Comparison of ENCODE assay signal across 1 cellular context in the genomic region with DNA sequence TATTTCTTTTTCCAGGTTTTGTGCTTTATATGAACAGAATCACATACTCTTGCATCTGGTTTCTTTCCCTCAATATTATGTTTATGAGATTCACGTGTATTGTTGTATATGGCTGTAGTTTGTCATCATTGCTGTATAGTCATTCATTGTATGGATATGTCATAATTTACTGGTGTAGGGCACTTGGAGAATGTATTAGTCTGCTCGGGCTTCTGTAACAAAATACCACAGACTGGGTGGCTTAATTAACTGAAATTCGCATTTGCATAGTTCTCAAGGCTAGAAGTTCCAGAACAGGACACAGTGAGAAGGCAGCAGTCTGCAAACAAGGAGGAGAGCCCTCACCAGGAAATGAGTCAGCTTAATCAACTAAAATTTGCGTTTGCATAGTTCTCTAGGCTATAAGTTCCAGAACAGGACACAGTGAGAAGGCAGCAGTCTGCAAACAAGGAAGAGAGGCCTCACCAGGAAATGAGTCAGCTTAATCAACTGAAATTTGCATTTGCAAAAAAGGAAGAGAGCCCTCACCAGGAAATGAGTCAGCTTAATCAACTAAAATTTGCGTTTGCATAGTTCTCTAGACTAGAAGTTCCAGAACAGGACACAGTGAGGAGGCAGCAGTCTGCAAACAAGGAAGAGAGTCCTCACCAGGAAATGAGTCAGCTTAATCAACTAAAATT.
TF ChIP-seq lines count a peak whose summit lies in the region.

No MANE protein-coding gene starts in this region.

TF ChIP-seq in HCT116, 20 proteins besides CTCF, POLR2A, EP300 and RAD21:
- TF ChIP-seq FOSL1 (IDR thresholded peaks at IDR 0.05; ENCODE audit: low read depth) (0 out of 2 replicates have a peak, but pooled peaks have one; percentile 6), CBX3 (IDR thresholded peaks at IDR 0.05; ENCODE audit: low read depth) (0 out of 2 replicates have a peak, but pooled peaks have one; percentile 12), SRF (IDR thresholded peaks at IDR 0.05; ENCODE audit: low read depth) (peak; percentile 19; the same call in 1 of the 2 replicates), JUND (IDR thresholded peaks at IDR 0.05) (0 out of 2 replicates have a peak, but pooled peaks have one; percentile 29)
